Comparison of ENCODE assay signal across 21 cellular contexts in genomic region chr4:30094866-30095265, GRCh38.
DNase-seq lines count a peak whose midpoint lies in the region; ATAC-seq, FAIRE-seq and TF ChIP-seq lines count a peak whose summit lies in the region.
"Had no signal": no experiment of that assay in that cellular context is flagged by ENCODE, and none has a peak within 500 bp of the region (broad histone marks: within the 10 kb centered on the region; RNA-seq: fewer than 3 reads in every experiment).

No MANE protein-coding gene starts in this region.

- no peak overlapping the region for H3K4me3 Mint-ChIP-seq in HFFc6

- ATAC-seq in PC-3 = peak; percentile 24; the same call in 1 of the 2 replicates
- ATAC-seq: HCT116 had no signal

- no peaks in the 10 kb centered on the region for H3K9me1 ChIP-seq in endothelial cell of umbilical vein (replicated peaks; ENCODE audit: control insufficient read depth, extremely low read depth, insufficient read depth, low read length)

- intact Hi-C loops in PC-3 (cut with micrococcal nuclease) = no loop called here
- intact Hi-C loops in endothelial cell of umbilical vein (cut with micrococcal nuclease) = no loop called here
- intact Hi-C loops in ovary (cut with DNase I) = no loop called here

- H3K79me2 ChIP-seq in PC-3 (ENCODE audit: low read length) (no peaks in the 10 kb centered on the region), endothelial cell of umbilical vein (ENCODE audit: control insufficient read depth, insufficient read depth, low read length) (no peaks in the 10 kb centered on the region)

- no peaks in the 10 kb centered on the region for H3K9me3 ChIP-seq in PC-3 (ENCODE audit: low read length)
- H3K9me3 ChIP-seq in endothelial cell of umbilical vein (replicated peaks; ENCODE audit: control insufficient read depth, insufficient read depth, low read length) = no peaks in the 10 kb centered on the region
- no peaks in the 10 kb centered on the region for H3K9me3 ChIP-seq in ovary
- H3K9me3 ChIP-seq: Caco-2, SJCRH30 had no signal

- H3K4me1 ChIP-seq in PC-3 (ENCODE audit: insufficient read depth, low read length) (no peaks in the 10 kb centered on the region), endothelial cell of umbilical vein (ENCODE audit: control insufficient read depth, extremely low read depth, insufficient read depth, low read length) (no peaks in the 10 kb centered on the region), ovary (ENCODE audit: insufficient read depth) (no peaks in the 10 kb centered on the region)
- H3K4me1 ChIP-seq: Caco-2, SJCRH30 had no signal

- H3K36me3 Mint-ChIP-seq in HFFc6 (ENCODE audit: low read depth) = peaks cover 5% of the 10 kb centered on the region; the same call in 1 of the 2 replicates

- H4K20me1 ChIP-seq in PC-3 (ENCODE audit: low read length) (no peaks in the 10 kb centered on the region), endothelial cell of umbilical vein (replicated peaks; ENCODE audit: control insufficient read depth, extremely low read depth, insufficient read depth, low read length) (no peaks in the 10 kb centered on the region)

- WGBS in ovary, 3 donors = 63 to 75% (median 68%) methylated on average over 1 of the region's 1 CpG

- TF ChIP-seq CTCF in PC-3 (conservative IDR thresholded peaks at IDR 0.05; ENCODE audit: low read depth, low read length) (no peak), endothelial cell of umbilical vein (IDR thresholded peaks at IDR 0.05; ENCODE audit: extremely low read depth in 1 of 2, insufficient read depth in 1 of 2, low read depth in 1 of 2, low read length in 2 of 2) (no peak), ovary (IDR thresholded peaks at IDR 0.05) (no peak), HFFc6 (IDR thresholded peaks at IDR 0.05) (no peak)

- BruUV-seq in PC-3 (replicated peaks; lab: Mats Ljungman, UMichigan) (no TSS peak), endothelial cell of umbilical vein (replicated peaks; lab: Mats Ljungman, UMichigan) (no TSS peak)

- H3K27me3 ChIP-seq in PC-3 (ENCODE audit: low read length) (no peaks in the 10 kb centered on the region), endothelial cell of umbilical vein (ENCODE audit: control insufficient read depth in 2 of 2, insufficient read depth in 2 of 2, low read length in 2 of 2) (no peaks in the 10 kb centered on the region), ovary (no peaks in the 10 kb centered on the region)
- H3K27me3 ChIP-seq: SJCRH30 had no signal

- TF ChIP-seq POLR2A in endothelial cell of umbilical vein (IDR thresholded peaks at IDR 0.05; ENCODE audit: low read depth, low read length) = no peak
- TF ChIP-seq POLR2A in ovary (IDR thresholded peaks at IDR 0.05) = no peak

- POLR2A ChIA-PET in PC-3 (lab: Charles Lee; ENCODE audit: unreplicated experiment) = no interaction called here
- POLR2A ChIA-PET in endothelial cell of umbilical vein (lab: Charles Lee) = no interaction called here

- no peak overlapping the region for H3K9ac ChIP-seq in PC-3 (ENCODE audit: low read length)
- H3K9ac ChIP-seq in endothelial cell of umbilical vein (replicated peaks; ENCODE audit: extremely low read depth, insufficient read depth, low read length) = no peak overlapping the region

- H3K9me2 ChIP-seq in PC-3 (replicated peaks; ENCODE audit: low read length) = no peaks in the 10 kb centered on the region

- H3K9me3 Mint-ChIP-seq in HFFc6 = peaks cover 14% of the 10 kb centered on the region

- dilution Hi-C loops in endothelial cell of umbilical vein (cut with MboI; ENCODE audit: extremely low pct_ligation_motif_present, low sequenced_read_pairs) = no loop called here

- H3K4me2 ChIP-seq in PC-3 (ENCODE audit: low read length) = no peak overlapping the region
- H3K4me2 ChIP-seq in endothelial cell of umbilical vein (ENCODE audit: insufficient read depth, low read length) = no peak overlapping the region

- H3K27ac ChIP-seq in PC-3 (ENCODE audit: low read length) (no peak overlapping the region), endothelial cell of umbilical vein (ENCODE audit: insufficient read depth, low read depth, low read length) (no peak overlapping the region), ovary (no peak overlapping the region)
- H3K27ac ChIP-seq: SJCRH30 had no signal

- DNase-seq in ELR (ENCODE audit: low read depth) (peak; percentile 74), PC-3 (peak; percentile 35), endothelial cell of umbilical vein (ENCODE audit: low read depth, low spot score) (peak; percentile 19), iris pigment epithelial cell (ENCODE audit: low read depth) (peak; percentile 74), ovary (no peak), HFFc6 (no peak), activated T-cell treated with anti-CD3 and anti-CD28 coated beads for 4 hours (no peak)
- DNase-seq in activated CD4-positive, alpha-beta T cell treated with anti-CD3 and anti-CD28 coated beads for 4 hours = no peak
- DNase-seq: AML-193, Caco-2, KG1, MM.1S, NCI-H1105, NCI-H187, NCI-H446 treated with DMSO at 0.1 percent for 48 hours, NCI-H774, SJCRH30 had no signal

- H3K36me3 ChIP-seq in PC-3 (ENCODE audit: low read depth, low read length) = no peaks in the 10 kb centered on the region
- no peaks in the 10 kb centered on the region for H3K36me3 ChIP-seq in endothelial cell of umbilical vein (ENCODE audit: control insufficient read depth in 2 of 2, extremely low read depth in 1 of 2, insufficient read depth in 2 of 2, low read length in 2 of 2)
- H3K36me3 ChIP-seq in ovary = no peaks in the 10 kb centered on the region
- H3K36me3 ChIP-seq: SJCRH30 had no signal

- CTCF ChIA-PET in PC-3 (lab: Charles Lee) = no interaction called here
- CTCF ChIA-PET in endothelial cell of umbilical vein (lab: Charles Lee) = interaction anchor here (1.5 kb wide), 1 partner anchor 9 kb away, joined by 3 read pairs; no protein-coding TSS in a partner anchor

- no peaks in the 10 kb centered on the region for H3K27me3 Mint-ChIP-seq in HFFc6 (ENCODE audit: insufficient read depth)

- no peaks in the 10 kb centered on the region for H3F3A ChIP-seq in PC-3 (ENCODE audit: low read length, unreplicated experiment)

- H3K4me3 ChIP-seq in PC-3 (ENCODE audit: low read length) (no peak overlapping the region), endothelial cell of umbilical vein (replicated peaks in 1 of 3; ENCODE audit: insufficient read depth in 1 of 3, low read depth in 1 of 3, low read length in 3 of 3) (no peak overlapping the region), ovary (no peak overlapping the region)
- H3K4me3 ChIP-seq: SJCRH30 had no signal

- no peak for TF ChIP-seq EP300 in ovary (IDR thresholded peaks at IDR 0.05)

- H2AFZ ChIP-seq in PC-3 (ENCODE audit: low read length) (no peak overlapping the region), endothelial cell of umbilical vein (ENCODE audit: low read depth, low read length) (no peak overlapping the region)

- peak; percentile 21 for FAIRE-seq in endothelial cell of umbilical vein (lab: Jason Lieb, UNC)
- FAIRE-seq: G401.6, GM12891, RCC 7860 had no signal

- no peak overlapping the region for H3K27ac Mint-ChIP-seq in HFFc6

- no peaks in the 10 kb centered on the region for H3K4me1 Mint-ChIP-seq in HFFc6 (ENCODE audit: low read depth)

TF ChIP-seq in endothelial cell of umbilical vein, 7 proteins besides CTCF, POLR2A, EP300 and RAD21:
- no peak for TF ChIP-seq MYC (IDR thresholded peaks at IDR 0.05; ENCODE audit: low read depth, low read length)
- TF ChIP-seq GATA2 (IDR thresholded peaks at IDR 0.05; ENCODE audit: insufficient read depth, insufficient read length, low read depth, low read length) = no peak
- no peak for TF ChIP-seq POLR2AphosphoS5 (IDR thresholded peaks at IDR 0.05; ENCODE audit: insufficient read depth, low read depth, low read length)
- TF ChIP-seq JUN (IDR thresholded peaks at IDR 0.05; ENCODE audit: borderline replicate concordance, insufficient read depth, insufficient read length, low read depth) = peak; percentile 7
- peak; percentile 74 for TF ChIP-seq FOS (IDR thresholded peaks at IDR 0.05; ENCODE audit: borderline replicate concordance, insufficient read depth, low read length)

Comparison
In these comparisons a context has a peak if more than half of its experiments do, and no peak if none do; other contexts are left out.
1. DNase-seq: peak in ELR (single experiment), PC-3 (single experiment), endothelial cell of umbilical vein (single experiment) and iris pigment epithelial cell (single experiment); none in ovary (0 of 5), activated CD4-positive, alpha-beta T cell treated with anti-CD3 and anti-CD28 coated beads for 4 hours (0 of 2), HFFc6 (single experiment) and activated T-cell treated with anti-CD3 and anti-CD28 coated beads for 4 hours (single experiment).